In genomic region chr11:94398101-94398500, GRCh38 we compare ENCODE assay signal across 1 cellular context.
TF ChIP-seq lines count a peak whose summit lies in the region.

No MANE protein-coding gene starts in this region.

TF ChIP-seq in HepG2, 621 proteins besides CTCF, POLR2A, EP300 and RAD21 (continued from another document):
- TF ChIP-seq DMTF1 (CRISPR knock-in tag; IDR thresholded peaks at IDR 0.05): no peak
- no peak for TF ChIP-seq NFKBIZ (CRISPR knock-in tag; IDR thresholded peaks at IDR 0.05)
- TF ChIP-seq MED13 (CRISPR knock-in tag; IDR thresholded peaks at IDR 0.05): no peak
- no peak for TF ChIP-seq ZNF335 (CRISPR knock-in tag; IDR thresholded peaks at IDR 0.05)
- TF ChIP-seq ZFP1 (CRISPR knock-in tag; IDR thresholded peaks at IDR 0.05): no peak
- TF ChIP-seq ZKSCAN5 (CRISPR knock-in tag; IDR thresholded peaks at IDR 0.05): no peak
- no peak for TF ChIP-seq KLF16 (CRISPR knock-in tag; IDR thresholded peaks at IDR 0.05)
- no peak for TF ChIP-seq SAP130 (CRISPR knock-in tag; IDR thresholded peaks at IDR 0.05; ENCODE audit: low read depth)
- TF ChIP-seq NR3C1 (CRISPR knock-in tag; IDR thresholded peaks at IDR 0.05): no peak
- TF ChIP-seq FOXO4 (CRISPR knock-in tag; conservative IDR thresholded peaks at IDR 0.05): no peak
- no peak for TF ChIP-seq EEA1 (CRISPR knock-in tag; IDR thresholded peaks at IDR 0.05; ENCODE audit: borderline replicate concordance)
- TF ChIP-seq ZNF329 (CRISPR knock-in tag; IDR thresholded peaks at IDR 0.05; ENCODE audit: low read depth): no peak
- no peak for TF ChIP-seq ZFP37 (CRISPR knock-in tag; IDR thresholded peaks at IDR 0.05; ENCODE audit: borderline replicate concordance)
- no peak for TF ChIP-seq RBM39 (IDR thresholded peaks at IDR 0.05; ENCODE audit: low read depth, low read length, poor library complexity, severe bottlenecking)
- TF ChIP-seq ZBTB43 (CRISPR knock-in tag; conservative IDR thresholded peaks at IDR 0.05): no peak
